ENCODE assay signal across 21 cellular contexts in genomic region chr3:56829543-56829942, GRCh38.
"Had no signal": no experiment of that assay in that cellular context is flagged by ENCODE, and none has a peak within 500 bp of the region (broad histone marks: within the 10 kb centered on the region; RNA-seq: fewer than 3 reads in every experiment).

No MANE protein-coding gene starts in this region.

- H3K27me3 ChIP-seq: heart left ventricle, tibial artery, upper lobe of right lung, vagina had no signal

- H3K36me3 Mint-ChIP-seq: natural killer cell treated with Interleukin-12 subunit alpha and Interleukin-12 subunit beta and Interleukin-15 and Interleukin-18, amount 100 ng/mL, for 72 hours; stimulated activated effector memory CD8-positive, alpha-beta T cell treated with anti-CD3 and anti-CD28 coated beads, Interleukin-12 subunit alpha, Interleukin-12 subunit beta, amount 100 ng/mL, for 72 hours had no signal

- H3K9me3 Mint-ChIP-seq: endodermal cell; natural killer cell treated with Interleukin-12 subunit alpha and Interleukin-12 subunit beta and Interleukin-15 and Interleukin-18, amount 100 ng/mL, for 72 hours; stimulated activated effector memory CD8-positive, alpha-beta T cell treated with anti-CD3 and anti-CD28 coated beads, Interleukin-12 subunit alpha, Interleukin-12 subunit beta, amount 100 ng/mL, for 72 hours; stimulated activated naive CD8-positive, alpha-beta T cell treated with anti-CD3 and anti-CD28 coated beads, Interleukin-15, Interleukin-2, amounts not matched to agents 100 ng/mL and 50 ng/mL, for 24 hours had no signal

- H3K4me3 ChIP-seq: coronary artery, heart left ventricle, psoas muscle, skin epidermis, tibial artery, upper lobe of right lung, vagina had no signal

- H3K4me1 ChIP-seq: psoas muscle, tibial artery, upper lobe of right lung had no signal

- H3K36me3 ChIP-seq: heart left ventricle, tibial artery, upper lobe of right lung, vagina had no signal

- ATAC-seq: heart left ventricle; psoas muscle; sciatic nerve; stimulated activated effector memory CD8-positive, alpha-beta T cell treated with anti-CD3 and anti-CD28 coated beads, Interleukin-12 subunit alpha, Interleukin-12 subunit beta, amount 100 ng/mL, for 72 hours; upper lobe of right lung had no signal

- DNase-seq: effector CD4-positive, alpha-beta T cell; endodermal cell; erythroblast; heart left ventricle; hippocampal formation; kidney glomerular epithelial cell; mammary epithelial cell; midbrain; psoas muscle; retina; stimulated activated CD4-positive, alpha-beta T cell treated with anti-CD3 and anti-CD28 coated beads, Interleukin-12 subunit alpha, Interleukin-12 subunit beta, amount 100 ng/mL, for 4 hours; stimulated activated CD8-positive, alpha-beta memory T cell treated with anti-CD3 and anti-CD28 coated beads, Interleukin-4, amount 100 ng/mL, for 48 hours; tibial artery; upper lobe of right lung had no signal

- H3K4me3 Mint-ChIP-seq: endodermal cell; natural killer cell treated with Interleukin-12 subunit alpha and Interleukin-12 subunit beta and Interleukin-15 and Interleukin-18, amount 100 ng/mL, for 72 hours; stimulated activated effector memory CD8-positive, alpha-beta T cell treated with anti-CD3 and anti-CD28 coated beads, Interleukin-12 subunit alpha, Interleukin-12 subunit beta, amount 100 ng/mL, for 72 hours; stimulated activated naive CD8-positive, alpha-beta T cell treated with anti-CD3 and anti-CD28 coated beads, Interleukin-15, Interleukin-2, amounts not matched to agents 100 ng/mL and 50 ng/mL, for 24 hours had no signal

- H3K27ac Mint-ChIP-seq: endodermal cell; natural killer cell treated with Interleukin-12 subunit alpha and Interleukin-12 subunit beta and Interleukin-15 and Interleukin-18, amount 100 ng/mL, for 72 hours; stimulated activated effector memory CD8-positive, alpha-beta T cell treated with anti-CD3 and anti-CD28 coated beads, Interleukin-12 subunit alpha, Interleukin-12 subunit beta, amount 100 ng/mL, for 72 hours; stimulated activated naive CD8-positive, alpha-beta T cell treated with anti-CD3 and anti-CD28 coated beads, Interleukin-15, Interleukin-2, amounts not matched to agents 100 ng/mL and 50 ng/mL, for 24 hours had no signal

- H3K27me3 Mint-ChIP-seq: natural killer cell treated with Interleukin-12 subunit alpha and Interleukin-12 subunit beta and Interleukin-15 and Interleukin-18, amount 100 ng/mL, for 72 hours; stimulated activated naive CD8-positive, alpha-beta T cell treated with anti-CD3 and anti-CD28 coated beads, Interleukin-15, Interleukin-2, amounts not matched to agents 100 ng/mL and 50 ng/mL, for 24 hours had no signal

- H3K27ac ChIP-seq: coronary artery, heart left ventricle, psoas muscle, skin epidermis, tibial artery, upper lobe of right lung, vagina had no signal

- H3K9me3 ChIP-seq: heart left ventricle, psoas muscle, tibial artery, upper lobe of right lung, vagina had no signal
